In the genomic region with DNA sequence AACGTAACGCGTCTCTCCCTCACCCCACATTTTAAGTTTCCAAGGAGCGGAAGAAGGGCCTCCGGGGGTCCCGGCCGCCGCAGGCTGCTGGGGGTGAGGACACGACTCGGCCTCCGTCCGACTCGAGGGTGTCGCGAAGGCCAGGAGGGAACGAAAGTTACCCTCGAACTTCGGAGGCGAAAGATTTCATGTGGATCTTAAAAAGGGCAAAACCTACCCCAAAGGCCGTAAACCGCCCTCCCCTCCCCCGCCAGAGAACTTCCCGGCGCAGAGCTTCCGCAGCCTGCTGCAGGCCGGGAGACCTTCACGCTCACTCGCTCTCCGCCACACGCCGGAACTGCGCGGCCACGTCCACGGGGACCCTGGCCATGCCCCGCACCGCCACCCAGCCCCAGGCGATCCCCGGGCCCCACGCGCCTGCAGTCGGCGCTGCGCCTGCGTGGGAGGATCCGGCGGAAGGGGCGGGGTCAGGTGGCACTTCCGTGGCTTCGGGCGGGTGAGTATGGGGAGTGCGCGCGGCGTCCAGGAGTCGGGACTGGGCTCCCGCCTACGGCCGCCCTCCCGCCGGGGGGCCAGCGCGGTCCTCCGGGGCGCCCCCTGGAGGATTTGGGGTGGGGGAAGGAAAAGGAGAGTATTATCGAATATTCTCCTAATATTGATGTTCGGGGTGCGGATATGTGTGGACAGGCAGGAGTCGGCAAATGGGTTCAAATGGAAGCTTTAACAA, we compare ENCODE assay signal across 8 cellular contexts. TPM values are rescaled to one million over a fixed set of nuclear protein-coding genes. Genes with fewer than 3 reads are reported as not detected.
DNase-seq lines count a peak whose midpoint lies in the region; ATAC-seq, FAIRE-seq and TF ChIP-seq lines count a peak whose summit lies in the region.

A gene (plus strand): TSS at position 474 of the 727 bp plus-strand sequence. CDS start 19,755 bp downstream, outside the sequence.

- peak; percentile 98 for FAIRE-seq in GM12891 (lab: Jason Lieb, UNC)

- H3K36me3 ChIP-seq in psoas muscle (ENCODE audit: insufficient read depth in 1 of 2, low read depth in 1 of 2) (no peaks in the 10 kb centered on the region), uterus (no peaks in the 10 kb centered on the region)

- DNase-seq in GM12891 (ENCODE audit: insufficient read length, low spot score) = peak; percentile 90
- peak; percentile 86 to 96 (median 94) for DNase-seq in NCI-H1417 (lab: John Stamatoyannopoulos, UW)
- DNase-seq in T-helper 1 cell = peak; percentile 88 to 94 (median 92)
- DNase-seq in amniotic stem cell (lab: John Stamatoyannopoulos, UW) = peak; percentile 87
- DNase-seq in left ventricle myocardium superior = peak; percentile 97
- DNase-seq in psoas muscle = peak; percentile 97 to 98
- peak; percentile 94 to 95 for DNase-seq in uterus

- H3K4me3 ChIP-seq in psoas muscle (peak within 1 kb of the TSS; percentile 83), uterus (peak within 1 kb of the TSS; percentile 71 to 84)

- intact Hi-C loops in left ventricle myocardium superior (cut with micrococcal nuclease) = loop anchor here (10.0 kb wide), 1 partner anchor 134 kb away; a partner anchor contains a TSS
- intact Hi-C loops in psoas muscle (cut with DNase I) = loop anchor here (1.0 to 10.0 kb wide), 6 partner anchors 113 to 462 kb away; a partner anchor contains a TSS
- intact Hi-C loops in uterus (cut with DNase I; ENCODE audit: low total_unique reads) = no loop called here

- TF ChIP-seq POLR2A in GM12891 (IDR thresholded peaks at IDR 0.05; ENCODE audit: low read depth, low read length) (peak; percentile 90), uterus (IDR thresholded peaks at IDR 0.05) (peak; percentile 88 to 95)

- 0 to 1% (median 0%) methylated on average over 67 to 69 of the region's 69 CpGs for WGBS in psoas muscle, 3 donors

- H3K9me3 ChIP-seq in psoas muscle (no peaks in the 10 kb centered on the region), uterus (no peaks in the 10 kb centered on the region)

- H3K27me3 ChIP-seq in psoas muscle (ENCODE audit: insufficient read depth in 3 of 3, low read length in 2 of 3) (no peaks in the 10 kb centered on the region), uterus (no peaks in the 10 kb centered on the region)

- peak; percentile 71 for TF ChIP-seq CTCF in psoas muscle (IDR thresholded peaks at IDR 0.05)
- TF ChIP-seq CTCF in uterus (IDR thresholded peaks at IDR 0.05) = peak; percentile 56 to 86 (median 72)

- ATAC-seq in HG02763 (IDR thresholded peaks at IDR 0.05; ENCODE audit: unreplicated experiment) = peak; percentile 87
- ATAC-seq in left ventricle myocardium superior = peak; percentile 100
- ATAC-seq in psoas muscle = peak; percentile 98 to 99 (median 98)

- peak within 1 kb of the TSS; percentile 95 for H3K27ac ChIP-seq in psoas muscle
- H3K27ac ChIP-seq in uterus = peak within 1 kb of the TSS; percentile 95 to 96

- peaks cover 37% of the 10 kb centered on the region for H3K4me1 ChIP-seq in psoas muscle
- peaks cover 0 to 5% of the 10 kb centered on the region in 2 donors for H3K4me1 ChIP-seq in uterus

TF ChIP-seq in GM12891, 5 proteins besides CTCF, POLR2A, EP300 and RAD21:
- TF ChIP-seq POU2F2 (IDR thresholded peaks at IDR 0.05; ENCODE audit: low read depth, low read length) (peak; percentile 9; the same call in 1 of the 2 replicates), POLR2AphosphoS5 (IDR thresholded peaks at IDR 0.05; ENCODE audit: low read depth, low read length) (peak; percentile 96), SPI1 (IDR thresholded peaks at IDR 0.05; ENCODE audit: low read depth, low read length) (peak; percentile 28; the same call in 1 of the 2 replicates), PAX5 (IDR thresholded peaks at IDR 0.05; ENCODE audit: insufficient read depth, low read length, severe bottlenecking) (peak; percentile 72), TAF1 (IDR thresholded peaks at IDR 0.05; ENCODE audit: low read depth, low read length) (peak; percentile 83)

RNA-seq across cellular contexts. Expression of the gene that starts here (rescaled TPM):
- polyA plus RNA-seq in GM12891 (2012; ENCODE audit: low read depth, missing spikeins) = 7.8 TPM
- total RNA-seq in left ventricle myocardium superior (8.6 TPM), psoas muscle (10 to 100 TPM; 13.3 to 21.9 (median 17.2) TPM), uterus (1 to 10 TPM in 2 of 4 donors, under 1 TPM in 2; 0.26 to 7.5 (median 3.5) TPM)
- polyA plus RNA-seq in psoas muscle = 1 to 10 TPM; 3.6 to 6.1 (median 4.5) TPM

Comparison
In these comparisons a context has a peak if more than half of its experiments do, and no peak if none do; other contexts are left out.
1. Peak in every context shown above with its lines: DNase-seq, ATAC-seq, H3K4me3 ChIP-seq and H3K27ac ChIP-seq.